In the genomic region with DNA sequence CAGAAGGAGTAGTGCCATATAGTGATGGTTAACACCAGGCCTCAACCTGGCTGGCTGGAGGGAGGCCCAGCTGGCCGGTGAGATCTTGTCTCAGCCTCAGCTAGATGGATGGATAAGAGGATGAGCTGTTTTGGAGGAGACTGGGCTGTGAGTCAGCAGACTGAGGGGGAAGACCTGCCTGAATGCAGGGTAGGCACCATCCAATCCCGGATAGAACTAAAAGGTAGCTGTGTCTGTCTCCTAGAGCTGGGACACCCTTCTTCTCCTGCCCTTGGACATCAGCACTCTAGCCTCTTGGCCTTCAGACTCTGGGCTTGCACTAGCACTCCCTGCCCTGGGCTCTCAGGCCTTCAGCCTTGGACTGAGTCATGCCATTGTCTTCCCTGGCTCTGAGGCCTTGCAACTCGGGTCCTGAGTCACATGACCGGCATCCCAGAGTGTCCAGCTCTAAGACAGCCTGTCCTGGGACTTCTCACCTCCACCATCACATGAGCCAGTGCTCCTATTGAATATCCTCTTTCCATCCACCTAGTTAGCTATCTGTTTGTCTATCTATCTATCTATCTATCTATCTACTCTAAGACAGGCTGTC, we compare ENCODE assay signal across 2 cellular contexts.
TF ChIP-seq lines count a peak whose summit lies in the region.

No MANE protein-coding gene starts in this region.

TF ChIP-seq in A549, 52 proteins besides CTCF, POLR2A, EP300 and RAD21 (continued from another document):
- TF ChIP-seq, protein P1, sequence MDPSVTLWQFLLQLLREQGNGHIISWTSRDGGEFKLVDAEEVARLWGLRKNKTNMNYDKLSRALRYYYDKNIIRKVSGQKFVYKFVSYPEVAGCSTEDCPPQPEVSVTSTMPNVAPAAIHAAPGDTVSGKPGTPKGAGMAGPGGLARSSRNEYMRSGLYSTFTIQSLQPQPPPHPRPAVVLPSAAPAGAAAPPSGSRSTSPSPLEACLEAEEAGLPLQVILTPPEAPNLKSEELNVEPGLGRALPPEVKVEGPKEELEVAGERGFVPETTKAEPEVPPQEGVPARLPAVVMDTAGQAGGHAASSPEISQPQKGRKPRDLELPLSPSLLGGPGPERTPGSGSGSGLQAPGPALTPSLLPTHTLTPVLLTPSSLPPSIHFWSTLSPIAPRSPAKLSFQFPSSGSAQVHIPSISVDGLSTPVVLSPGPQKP (IDR thresholded peaks at IDR 0.05; ENCODE audit: low read depth, low read length) = no peak
- TF ChIP-seq EHF (CRISPR knock-in tag; IDR thresholded peaks at IDR 0.05) = no peak
- TF ChIP-seq ZFP36 (IDR thresholded peaks at IDR 0.05; ENCODE audit: borderline replicate concordance, partially characterized antibody) = no peak
- TF ChIP-seq SREBF2 (IDR thresholded peaks at IDR 0.05) = no peak
- TF ChIP-seq PHF8 (IDR thresholded peaks at IDR 0.05; ENCODE audit: borderline replicate concordance, low read depth) = no peak
- TF ChIP-seq, protein P2, sequence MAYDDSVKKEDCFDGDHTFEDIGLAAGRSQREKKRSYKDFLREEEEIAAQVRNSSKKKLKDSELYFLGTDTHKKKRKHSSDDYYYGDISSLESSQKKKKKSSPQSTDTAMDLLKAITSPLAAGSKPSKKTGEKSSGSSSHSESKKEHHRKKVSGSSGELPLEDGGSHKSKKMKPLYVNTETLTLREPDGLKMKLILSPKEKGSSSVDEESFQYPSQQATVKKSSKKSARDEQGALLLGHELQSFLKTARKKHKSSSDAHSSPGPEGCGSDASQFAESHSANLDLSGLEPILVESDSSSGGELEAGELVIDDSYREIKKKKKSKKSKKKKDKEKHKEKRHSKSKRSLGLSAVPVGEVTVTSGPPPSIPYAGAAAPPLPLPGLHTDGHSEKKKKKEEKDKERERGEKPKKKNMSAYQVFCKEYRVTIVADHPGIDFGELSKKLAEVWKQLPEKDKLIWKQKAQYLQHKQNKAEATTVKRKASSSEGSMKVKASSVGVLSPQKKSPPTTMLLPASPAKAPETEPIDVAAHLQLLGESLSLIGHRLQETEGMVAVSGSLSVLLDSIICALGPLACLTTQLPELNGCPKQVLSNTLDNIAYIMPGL (CRISPR knock-in tag; IDR thresholded peaks at IDR 0.05; ENCODE audit: borderline replicate concordance) = no peak
- no peak for TF ChIP-seq RFX5 (IDR thresholded peaks at IDR 0.05)
- TF ChIP-seq MAZ (IDR thresholded peaks at IDR 0.05; ENCODE audit: borderline replicate concordance, low read depth, low read length) = no peak
- TF ChIP-seq RCOR1 (IDR thresholded peaks at IDR 0.05; ENCODE audit: low read depth, low read length) = no peak
- no peak for TF ChIP-seq TP53 (CRISPR knock-in tag; IDR thresholded peaks at IDR 0.05)
- no peak for TF ChIP-seq CBX2 (IDR thresholded peaks at IDR 0.05; ENCODE audit: borderline replicate concordance, low read depth)
- TF ChIP-seq HOXA7 (CRISPR knock-in tag; IDR thresholded peaks at IDR 0.05) = no peak
- no peak for TF ChIP-seq BHLHE40 (IDR thresholded peaks at IDR 0.05; ENCODE audit: low read depth, low read length)
- TF ChIP-seq, protein P3, sequence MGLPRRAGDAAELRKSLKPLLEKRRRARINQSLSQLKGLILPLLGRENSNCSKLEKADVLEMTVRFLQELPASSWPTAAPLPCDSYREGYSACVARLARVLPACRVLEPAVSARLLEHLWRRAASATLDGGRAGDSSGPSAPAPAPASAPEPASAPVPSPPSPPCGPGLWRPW (IDR thresholded peaks at IDR 0.05) = no peak
- TF ChIP-seq FOSB (CRISPR knock-in tag; IDR thresholded peaks at IDR 0.05) = no peak
- TF ChIP-seq, protein P4, sequence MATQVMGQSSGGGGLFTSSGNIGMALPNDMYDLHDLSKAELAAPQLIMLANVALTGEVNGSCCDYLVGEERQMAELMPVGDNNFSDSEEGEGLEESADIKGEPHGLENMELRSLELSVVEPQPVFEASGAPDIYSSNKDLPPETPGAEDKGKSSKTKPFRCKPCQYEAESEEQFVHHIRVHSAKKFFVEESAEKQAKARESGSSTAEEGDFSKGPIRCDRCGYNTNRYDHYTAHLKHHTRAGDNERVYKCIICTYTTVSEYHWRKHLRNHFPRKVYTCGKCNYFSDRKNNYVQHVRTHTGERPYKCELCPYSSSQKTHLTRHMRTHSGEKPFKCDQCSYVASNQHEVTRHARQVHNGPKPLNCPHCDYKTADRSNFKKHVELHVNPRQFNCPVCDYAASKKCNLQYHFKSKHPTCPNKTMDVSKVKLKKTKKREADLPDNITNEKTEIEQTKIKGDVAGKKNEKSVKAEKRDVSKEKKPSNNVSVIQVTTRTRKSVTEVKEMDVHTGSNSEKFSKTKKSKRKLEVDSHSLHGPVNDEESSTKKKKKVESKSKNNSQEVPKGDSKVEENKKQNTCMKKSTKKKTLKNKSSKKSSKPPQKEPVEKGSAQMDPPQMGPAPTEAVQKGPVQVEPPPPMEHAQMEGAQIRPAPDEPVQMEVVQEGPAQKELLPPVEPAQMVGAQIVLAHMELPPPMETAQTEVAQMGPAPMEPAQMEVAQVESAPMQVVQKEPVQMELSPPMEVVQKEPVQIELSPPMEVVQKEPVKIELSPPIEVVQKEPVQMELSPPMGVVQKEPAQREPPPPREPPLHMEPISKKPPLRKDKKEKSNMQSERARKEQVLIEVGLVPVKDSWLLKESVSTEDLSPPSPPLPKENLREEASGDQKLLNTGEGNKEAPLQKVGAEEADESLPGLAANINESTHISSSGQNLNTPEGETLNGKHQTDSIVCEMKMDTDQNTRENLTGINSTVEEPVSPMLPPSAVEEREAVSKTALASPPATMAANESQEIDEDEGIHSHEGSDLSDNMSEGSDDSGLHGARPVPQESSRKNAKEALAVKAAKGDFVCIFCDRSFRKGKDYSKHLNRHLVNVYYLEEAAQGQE (IDR thresholded peaks at IDR 0.05) = no peak
- TF ChIP-seq KDM1A (IDR thresholded peaks at IDR 0.05; ENCODE audit: low read depth) = no peak
- no peak for TF ChIP-seq JUN (IDR thresholded peaks at IDR 0.05)
TF ChIP-seq in A549: peak in this region for 0.

TF ChIP-seq in IMR-90, 13 proteins besides CTCF, POLR2A, EP300 and RAD21:
- TF ChIP-seq, protein P5, sequence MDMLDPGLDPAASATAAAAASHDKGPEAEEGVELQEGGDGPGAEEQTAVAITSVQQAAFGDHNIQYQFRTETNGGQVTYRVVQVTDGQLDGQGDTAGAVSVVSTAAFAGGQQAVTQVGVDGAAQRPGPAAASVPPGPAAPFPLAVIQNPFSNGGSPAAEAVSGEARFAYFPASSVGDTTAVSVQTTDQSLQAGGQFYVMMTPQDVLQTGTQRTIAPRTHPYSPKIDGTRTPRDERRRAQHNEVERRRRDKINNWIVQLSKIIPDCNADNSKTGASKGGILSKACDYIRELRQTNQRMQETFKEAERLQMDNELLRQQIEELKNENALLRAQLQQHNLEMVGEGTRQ (IDR thresholded peaks at IDR 0.05; ENCODE audit: low read depth, low read length) = peak; percentile 83
- TF ChIP-seq CEBPB (IDR thresholded peaks at IDR 0.05; ENCODE audit: low read depth, low read length) = no peak
- TF ChIP-seq RCOR1 (IDR thresholded peaks at IDR 0.05; ENCODE audit: insufficient replicate concordance, low read length) = no peak
TF ChIP-seq in IMR-90: peak in this region for 1.
